17 cellular contexts compared by ENCODE assay signal in genomic region chr6:34332255-34333198, GRCh38. TPM values are rescaled to one million over a fixed set of nuclear protein-coding genes. Genes with fewer than 3 reads are reported as not detected.
DNase-seq lines count a peak whose midpoint lies in the region; ATAC-seq, FAIRE-seq and TF ChIP-seq lines count a peak whose summit lies in the region.
"Had no signal": no experiment of that assay in that cellular context is flagged by ENCODE, and none has a peak within 500 bp of the region (broad histone marks: within the 10 kb centered on the region; RNA-seq: fewer than 3 reads in every experiment).

No MANE protein-coding gene starts in this region.

- no peaks in the 10 kb centered on the region for H3K27me3 Mint-ChIP-seq in activated B cell treated with CpG ODN at 0.5 μM for 24 hours
- H3K27me3 Mint-ChIP-seq: naive thymus-derived CD8-positive, alpha-beta T cell had no signal

- H3K9me3 Mint-ChIP-seq in activated B cell treated with CpG ODN at 0.5 μM for 24 hours: no peaks in the 10 kb centered on the region
- no peaks in the 10 kb centered on the region for H3K9me3 Mint-ChIP-seq in stimulated activated effector memory CD8-positive, alpha-beta T cell treated with anti-CD3 and anti-CD28 coated beads, Interleukin-12 subunit alpha, Interleukin-12 subunit beta, amount 100 ng/mL, for 72 hours
- H3K9me3 Mint-ChIP-seq: naive thymus-derived CD8-positive, alpha-beta T cell had no signal

- peak overlapping the region; percentile 46 for H3K4me3 Mint-ChIP-seq in activated B cell treated with CpG ODN at 0.5 μM for 24 hours
- no peak overlapping the region for H3K4me3 Mint-ChIP-seq in stimulated activated effector memory CD8-positive, alpha-beta T cell treated with anti-CD3 and anti-CD28 coated beads, Interleukin-12 subunit alpha, Interleukin-12 subunit beta, amount 100 ng/mL, for 72 hours

- FAIRE-seq in GM18507 (lab: Jason Lieb, UNC): peak; percentile 70
- FAIRE-seq: colon had no signal

- intact Hi-C loops in activated B cell treated with CpG ODN at 0.5 μM for 24 hours (cut with micrococcal nuclease): loop anchor here (2.0 to 5.0 kb wide), 4 partner anchors 14 to 60 kb away; partner anchors contain the start of gene NUDT3

- no peak for TF ChIP-seq CTCF in activated B cell treated with CpG ODN at 0.5 μM for 24 hours (IDR thresholded peaks at IDR 0.05)

- ATAC-seq in activated B cell treated with CpG ODN at 0.5 μM for 24 hours (ENCODE audit: low read depth) (peak; percentile 64), GM21423 (IDR thresholded peaks at IDR 0.05; ENCODE audit: unreplicated experiment) (no peak), HG02759 (IDR thresholded peaks at IDR 0.05; ENCODE audit: unreplicated experiment) (no peak)
- no peak for ATAC-seq in stimulated activated effector memory CD8-positive, alpha-beta T cell treated with anti-CD3 and anti-CD28 coated beads, Interleukin-12 subunit alpha, Interleukin-12 subunit beta, amount 100 ng/mL, for 72 hours
- ATAC-seq: naive thymus-derived CD8-positive, alpha-beta T cell had no signal

- DNase-seq in GM18507 (ENCODE audit: extremely low spot score, insufficient read length, low read depth) (no peak), NCI-H526 (lab: John Stamatoyannopoulos, UW) (peak; percentile 34 to 59), activated B cell treated with CpG ODN at 0.5 μM for 24 hours (no peak), NCI-H69 (lab: John Stamatoyannopoulos, UW) (no peak)
- no peak for DNase-seq in stimulated activated effector memory CD8-positive, alpha-beta T cell treated with anti-CD3 and anti-CD28 coated beads, Interleukin-12 subunit alpha, Interleukin-12 subunit beta, amount 100 ng/mL, for 72 hours (ENCODE audit: low spot score in 2 of 2)
- DNase-seq: activated T-cell treated with anti-CD3 and anti-CD28 coated beads, Interleukin-2, amount 50 U/mL, for 1 hour; adrenal gland; GM23248; naive thymus-derived CD8-positive, alpha-beta T cell; NCI-H2029; NCI-H774; stimulated activated CD4-positive, alpha-beta T cell treated with anti-CD3 and anti-CD28 coated beads, Interleukin-2, amount 100 ng/mL, for 48 hours; SW 1271; uterus had no signal

- H3K4me1 Mint-ChIP-seq in activated B cell treated with CpG ODN at 0.5 μM for 24 hours: peaks cover 47% of the 10 kb centered on the region
- H3K4me1 Mint-ChIP-seq in stimulated activated effector memory CD8-positive, alpha-beta T cell treated with anti-CD3 and anti-CD28 coated beads, Interleukin-12 subunit alpha, Interleukin-12 subunit beta, amount 100 ng/mL, for 72 hours: peaks cover 9% of the 10 kb centered on the region

- H3K36me3 Mint-ChIP-seq in activated B cell treated with CpG ODN at 0.5 μM for 24 hours (ENCODE audit: low read depth): peaks cover 19% of the 10 kb centered on the region
- H3K36me3 Mint-ChIP-seq in stimulated activated effector memory CD8-positive, alpha-beta T cell treated with anti-CD3 and anti-CD28 coated beads, Interleukin-12 subunit alpha, Interleukin-12 subunit beta, amount 100 ng/mL, for 72 hours: peaks cover 9% of the 10 kb centered on the region

- POLR2A ChIA-PET in activated B cell treated with CpG ODN at 0.5 μM for 24 hours (lab: Charles Lee): interaction anchor here (0.9 to 1.1 kb wide), 3 partner anchors 9 to 169 kb away, joined by 3 to 6 read pairs (median 3); partner anchors contain the start of gene HMGA1

- CTCF ChIA-PET in activated B cell treated with CpG ODN at 0.5 μM for 24 hours (lab: Charles Lee): no interaction called here

- peak overlapping the region; percentile 81 for H3K27ac Mint-ChIP-seq in activated B cell treated with CpG ODN at 0.5 μM for 24 hours
- H3K27ac Mint-ChIP-seq in stimulated activated effector memory CD8-positive, alpha-beta T cell treated with anti-CD3 and anti-CD28 coated beads, Interleukin-12 subunit alpha, Interleukin-12 subunit beta, amount 100 ng/mL, for 72 hours: peak overlapping the region; percentile 9

RNA-seq across cellular contexts. Expression of gene NUDT3, which starts 59.9 kb away (rescaled TPM):
- 24.1 and 27.0 TPM in 2 replicates for total RNA-seq in activated B cell treated with CpG ODN at 0.5 μM for 24 hours

Comparison
In these comparisons a context has a peak if more than half of its experiments do, and no peak if none do; other contexts are left out.
1. DNase-seq: peak in NCI-H526 (2 of 2); none in GM18507 (single experiment), activated B cell treated with CpG ODN at 0.5 μM for 24 hours (single experiment), stimulated activated effector memory CD8-positive, alpha-beta T cell treated with anti-CD3 and anti-CD28 coated beads, Interleukin-12 subunit alpha, Interleukin-12 subunit beta, amount 100 ng/mL, for 72 hours (0 of 2) and NCI-H69 (single experiment).